9 cellular contexts compared by ENCODE assay signal in the genomic region with DNA sequence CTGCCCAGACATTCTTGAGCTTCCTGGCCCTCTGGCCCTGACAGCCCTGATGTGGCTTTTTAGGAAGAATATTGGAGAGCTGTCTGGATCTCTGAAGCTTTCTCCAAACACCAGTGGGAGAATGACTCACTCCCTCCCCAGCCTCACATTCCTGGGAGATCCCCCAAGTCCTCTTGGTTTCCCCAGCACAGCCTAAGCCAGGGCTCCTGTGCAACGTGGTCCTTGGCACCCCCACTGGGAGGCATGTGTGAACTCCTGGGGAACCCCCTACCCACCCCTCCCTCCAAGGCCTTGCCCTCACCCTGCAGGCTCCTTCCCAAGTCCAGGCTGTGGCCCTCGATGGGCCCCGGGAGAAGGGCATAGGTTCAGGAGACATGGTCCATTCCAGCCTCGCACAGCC. TPM values are rescaled to one million over a fixed set of nuclear protein-coding genes. Genes with fewer than 3 reads are reported as not detected.
DNase-seq lines count a peak whose midpoint lies in the region; ATAC-seq and TF ChIP-seq lines count a peak whose summit lies in the region.
"Had no signal": no experiment of that assay in that cellular context is flagged by ENCODE, and none has a peak within 500 bp of the region (broad histone marks: within the 10 kb centered on the region; RNA-seq: fewer than 3 reads in every experiment).

No MANE protein-coding gene starts in this region.

- H3K4me3 ChIP-seq in lower lobe of right lung: no peak overlapping the region
- H3K4me3 ChIP-seq in tibial nerve: no peak overlapping the region

- peaks cover 86% of the 10 kb centered on the region for H3K4me1 Mint-ChIP-seq in activated CD8-positive, alpha-beta memory T cell treated with anti-CD3 and anti-CD28 coated beads, Interleukin-2, amount 10 ng/mL, durations not matched to agents 7 days and 5 days
- peaks cover 87% of the 10 kb centered on the region for H3K4me1 Mint-ChIP-seq in activated T-cell treated with anti-CD3 and anti-CD28 coated beads, Interleukin-2, amount 50 U/mL, for 24 hours (ENCODE audit: low read depth)

- no peak for TF ChIP-seq CTCF in lower lobe of right lung (IDR thresholded peaks at IDR 0.05)
- TF ChIP-seq CTCF in tibial nerve (IDR thresholded peaks at IDR 0.05): no peak

- TF ChIP-seq EP300 in tibial nerve (IDR thresholded peaks at IDR 0.05): no peak

- no peak for ATAC-seq in activated CD8-positive, alpha-beta memory T cell treated with anti-CD3 and anti-CD28 coated beads, Interleukin-2, amount 10 ng/mL, durations not matched to agents 7 days and 5 days
- ATAC-seq in lower lobe of right lung (no peak), HG02884 (IDR thresholded peaks at IDR 0.05; ENCODE audit: unreplicated experiment) (no peak)

- CTCF ChIA-PET in activated CD8-positive, alpha-beta memory T cell treated with anti-CD3 and anti-CD28 coated beads, Interleukin-2, amount 10 ng/mL, durations not matched to agents 7 days and 5 days (lab: Charles Lee): interaction anchor here (1.4 to 6.8 kb wide), 7 partner anchors 11 to 46 kb away, joined by 4 to 49 read pairs (median 10); a partner anchor contains a TSS

- H3K4me3 Mint-ChIP-seq in activated CD8-positive, alpha-beta memory T cell treated with anti-CD3 and anti-CD28 coated beads, Interleukin-2, amount 10 ng/mL, durations not matched to agents 7 days and 5 days: no peak overlapping the region
- no peak overlapping the region for H3K4me3 Mint-ChIP-seq in activated T-cell treated with anti-CD3 and anti-CD28 coated beads, Interleukin-2, amount 50 U/mL, for 24 hours

- peak overlapping the region; percentile 93 for H3K27ac ChIP-seq in caudate nucleus (ENCODE audit: low read depth, low read length)
- H3K27ac ChIP-seq in lower lobe of right lung: peak overlapping the region; percentile 61
- peak overlapping the region in 3 of 4 donors; percentile 35 to 78 (median 65) for H3K27ac ChIP-seq in tibial nerve

- H3K27ac Mint-ChIP-seq in activated CD8-positive, alpha-beta memory T cell treated with anti-CD3 and anti-CD28 coated beads, Interleukin-2, amount 10 ng/mL, durations not matched to agents 7 days and 5 days: peak overlapping the region; percentile 69
- H3K27ac Mint-ChIP-seq in activated T-cell treated with anti-CD3 and anti-CD28 coated beads, Interleukin-2, amount 50 U/mL, for 24 hours: no peak overlapping the region

- no peak for DNase-seq in activated CD8-positive, alpha-beta memory T cell treated with anti-CD3 and anti-CD28 coated beads, Interleukin-2, amount 10 ng/mL, durations not matched to agents 7 days and 5 days
- DNase-seq in activated CD8-positive, alpha-beta memory T cell treated with anti-CD3 and anti-CD28 coated beads, Interleukin-2, amount 50 U/mL, for 48 hours: no peak
- DNase-seq in caudate nucleus (lab: John Stamatoyannopoulos, UW) (peak in 2 of 61 donors; percentile 16 to 26), lower lobe of right lung (no peak), tibial nerve (ENCODE audit: low spot score in 2 of 2) (no peak)
- no peak for DNase-seq in activated T-cell treated with anti-CD3 and anti-CD28 coated beads, Interleukin-2, amount 50 U/mL, for 24 hours
- DNase-seq in stimulated activated CD4-positive, alpha-beta T cell treated with anti-CD3 and anti-CD28 coated beads, Interleukin-1b, Interleukin-23, amount 100 ng/mL, for 48 hours: no peak
- DNase-seq: NCI-H1105 treated with DMSO at 0.1 percent for 48 hours had no signal

- no peaks in the 10 kb centered on the region for H3K27me3 Mint-ChIP-seq in activated CD8-positive, alpha-beta memory T cell treated with anti-CD3 and anti-CD28 coated beads, Interleukin-2, amount 10 ng/mL, durations not matched to agents 7 days and 5 days
- H3K27me3 Mint-ChIP-seq in activated T-cell treated with anti-CD3 and anti-CD28 coated beads, Interleukin-2, amount 50 U/mL, for 24 hours: no peaks in the 10 kb centered on the region

- peaks cover 81% of the 10 kb centered on the region for H3K4me1 ChIP-seq in lower lobe of right lung
- H3K4me1 ChIP-seq in tibial nerve: peaks cover 0 to 48% (median 29%) of the 10 kb centered on the region in 4 donors

- H3K9me3 ChIP-seq in lower lobe of right lung (no peaks in the 10 kb centered on the region), tibial nerve (peaks cover 0 to 6% (median 0%) of the 10 kb centered on the region in 4 donors)

- H3K27me3 ChIP-seq in lower lobe of right lung (ENCODE audit: low read depth) (no peaks in the 10 kb centered on the region), tibial nerve (no peaks in the 10 kb centered on the region)

- intact Hi-C loops in lower lobe of right lung (cut with DNase I): no loop called here

- no peak for TF ChIP-seq POLR2A in tibial nerve (IDR thresholded peaks at IDR 0.05)

- H3K36me3 Mint-ChIP-seq in activated CD8-positive, alpha-beta memory T cell treated with anti-CD3 and anti-CD28 coated beads, Interleukin-2, amount 10 ng/mL, durations not matched to agents 7 days and 5 days: peaks cover 59% of the 10 kb centered on the region
- H3K36me3 Mint-ChIP-seq in activated T-cell treated with anti-CD3 and anti-CD28 coated beads, Interleukin-2, amount 50 U/mL, for 24 hours (ENCODE audit: low read depth): peaks cover 29% of the 10 kb centered on the region

- WGBS in tibial nerve, 2 donors: 19 to 36% methylated on average over 4 of the region's 4 CpGs

- H3K36me3 ChIP-seq in lower lobe of right lung: peaks cover 21% of the 10 kb centered on the region
- H3K36me3 ChIP-seq in tibial nerve: peaks cover 0 to 11% (median 0%) of the 10 kb centered on the region in 3 donors

- peaks cover 10% of the 10 kb centered on the region for H3K9me3 Mint-ChIP-seq in activated CD8-positive, alpha-beta memory T cell treated with anti-CD3 and anti-CD28 coated beads, Interleukin-2, amount 10 ng/mL, durations not matched to agents 7 days and 5 days (ENCODE audit: low read depth)
- H3K9me3 Mint-ChIP-seq in activated T-cell treated with anti-CD3 and anti-CD28 coated beads, Interleukin-2, amount 50 U/mL, for 24 hours: peaks cover 12% of the 10 kb centered on the region

RNA-seq across cellular contexts. Expression of a gene that starts 12.7 kb away (rescaled TPM):
- 10 to 100 TPM; 28.4 to 49.8 TPM for total RNA-seq in activated CD8-positive, alpha-beta memory T cell treated with anti-CD3 and anti-CD28 coated beads, Interleukin-2, amount 10 ng/mL, durations not matched to agents 7 days and 5 days
- total RNA-seq in lower lobe of right lung (108 TPM), tibial nerve (10 to 100 TPM; 18.1 to 26.4 (median 25.6) TPM)

RNA-seq across cellular contexts. Expression of a gene that starts 20.0 kb away (rescaled TPM):
- total RNA-seq in activated CD8-positive, alpha-beta memory T cell treated with anti-CD3 and anti-CD28 coated beads, Interleukin-2, amount 10 ng/mL, durations not matched to agents 7 days and 5 days: under 1 TPM in 1 of 2 experiments, not detected in 1; 0.15 TPM
- total RNA-seq in lower lobe of right lung (0.18 TPM), tibial nerve (not detected)

RNA-seq across cellular contexts. Expression of a gene that starts 41.5 kb away (rescaled TPM):
- 100 to 1,000 TPM; 156 to 177 TPM for total RNA-seq in activated CD8-positive, alpha-beta memory T cell treated with anti-CD3 and anti-CD28 coated beads, Interleukin-2, amount 10 ng/mL, durations not matched to agents 7 days and 5 days
- total RNA-seq in lower lobe of right lung: 177 TPM
- total RNA-seq in tibial nerve: 100 to 1,000 TPM; 165 to 247 (median 223) TPM
